In genomic region chr10:123551259-123551658, GRCh38 we compare ENCODE assay signal across 11 cellular contexts.
DNase-seq lines count a peak whose midpoint lies in the region; ATAC-seq and TF ChIP-seq lines count a peak whose summit lies in the region.
"Had no signal": no experiment of that assay in that cellular context is flagged by ENCODE, and none has a peak within 500 bp of the region (broad histone marks: within the 10 kb centered on the region; RNA-seq: fewer than 3 reads in every experiment).

No MANE protein-coding gene starts in this region.

- H3K9me3 ChIP-seq in HEK293 (ENCODE audit: control insufficient read depth, insufficient read depth, low read depth, low read length) (no peaks in the 10 kb centered on the region), esophagus muscularis mucosa (no peaks in the 10 kb centered on the region), smooth muscle cell (replicated peaks; ENCODE audit: low read depth) (no peaks in the 10 kb centered on the region)

- no peaks in the 10 kb centered on the region for H3K79me2 ChIP-seq in smooth muscle cell (ENCODE audit: low read depth)

- H3K4me2 ChIP-seq in smooth muscle cell, result no peak overlapping the region

- no peak overlapping the region for H3K4me3 ChIP-seq in HEK293 (ENCODE audit: low read depth, low read length)
- no peak overlapping the region for H3K4me3 ChIP-seq in esophagus muscularis mucosa
- H3K4me3 ChIP-seq in smooth muscle cell, result no peak overlapping the region

- H2AFZ ChIP-seq in smooth muscle cell (ENCODE audit: low read depth), result no peak overlapping the region

- WGBS in esophagus muscularis mucosa, result 87% methylated on average over 7 of the region's 7 CpGs
- WGBS in smooth muscle cell (ENCODE audit: low lambda C conversion rate), result 95% methylated on average over 7 of the region's 7 CpGs

- CTCF ChIA-PET in GM10248 (lab: Yijun Ruan, JAX) (interaction anchor here (0.8 to 1.4 kb wide), 3 partner anchors 413 to 838 kb away, joined by 3 read pairs; no protein-coding TSS in a partner anchor), HEK293 (lab: Yijun Ruan, JAX) (interaction anchor here (1.4 kb wide), 2 partner anchors 9 to 508 kb away, joined by 4 to 7 read pairs; no protein-coding TSS in a partner anchor)

- no peaks in the 10 kb centered on the region for H3K36me3 ChIP-seq in HEK293 (ENCODE audit: control insufficient read depth in 2 of 2, insufficient read depth in 1 of 2, low read length in 2 of 2)
- no peaks in the 10 kb centered on the region for H3K36me3 ChIP-seq in esophagus muscularis mucosa
- no peaks in the 10 kb centered on the region for H3K36me3 ChIP-seq in smooth muscle cell (ENCODE audit: low read depth)

- H3K9ac ChIP-seq in smooth muscle cell (ENCODE audit: low read depth), result no peak overlapping the region

- TF ChIP-seq EP300 in esophagus muscularis mucosa (IDR thresholded peaks at IDR 0.05), result no peak

- ATAC-seq in left lobe of liver, result no peak

- POLR2A ChIA-PET in GM10248 (lab: Yijun Ruan, JAX), result no interaction called here
- POLR2A ChIA-PET in HEK293 (lab: Yijun Ruan, JAX), result no interaction called here

- no peak for TF ChIP-seq POLR2A in esophagus muscularis mucosa (IDR thresholded peaks at IDR 0.05; ENCODE audit: low read depth)

- no peak for TF ChIP-seq CTCF in GM10248 (IDR thresholded peaks at IDR 0.05; ENCODE audit: control extremely low read depth, extremely low read depth, low read depth, missing control alignments)
- TF ChIP-seq CTCF in HEK293 (tag by site-specific recombination; IDR thresholded peaks at IDR 0.05), result no peak
- no peak for TF ChIP-seq CTCF in esophagus muscularis mucosa (IDR thresholded peaks at IDR 0.05)
- no peak for TF ChIP-seq CTCF in smooth muscle cell (IDR thresholded peaks at IDR 0.05; ENCODE audit: borderline replicate concordance, insufficient read depth, poor library complexity, severe bottlenecking)

- H3K27ac ChIP-seq in HEK293 (ENCODE audit: extremely low read depth, low read depth, low read length), result no peak overlapping the region
- no peak overlapping the region for H3K27ac ChIP-seq in esophagus muscularis mucosa (replicated peaks in 1 of 4)
- no peak overlapping the region for H3K27ac ChIP-seq in smooth muscle cell (ENCODE audit: low read depth)
- H3K27ac ChIP-seq: C4-2B had no signal

- intact Hi-C loops in esophagus muscularis mucosa (cut with DNase I), result no loop called here

- H3K27me3 ChIP-seq in esophagus muscularis mucosa (peaks cover 0 to 60% (median 0%) of the 10 kb centered on the region in 4 donors), smooth muscle cell (ENCODE audit: low read depth) (peaks cover 14% of the 10 kb centered on the region)

- H4K20me1 ChIP-seq in smooth muscle cell (ENCODE audit: low read depth), result no peaks in the 10 kb centered on the region

- no peaks in the 10 kb centered on the region for H3F3A ChIP-seq in smooth muscle cell (ENCODE audit: low read depth)

- H3K4me1 ChIP-seq in HEK293 (ENCODE audit: control insufficient read depth, insufficient read depth, low read length) (no peaks in the 10 kb centered on the region), esophagus muscularis mucosa (no peaks in the 10 kb centered on the region), smooth muscle cell (ENCODE audit: low read depth) (no peaks in the 10 kb centered on the region)

- DNase-seq in GM10248 (ENCODE audit: extremely low spot score) (peak; percentile 6), esophagus muscularis mucosa (ENCODE audit: extremely low spot score) (peak; percentile 64), ureter (ENCODE audit: low spot score) (peak; percentile 34), left lobe of liver (ENCODE audit: low spot score) (no peak), smooth muscle cell (lab: John Stamatoyannopoulos, UW; ENCODE audit: unreplicated experiment) (no peak)
- no peak for DNase-seq in effector CD8-positive, alpha-beta T cell (lab: John Stamatoyannopoulos, UW)
- DNase-seq: ACHN; CD4-positive, alpha-beta memory T cell; DMS79 had no signal

TF ChIP-seq in HEK293, 187 proteins besides CTCF, POLR2A, EP300 and RAD21:
- TF ChIP-seq ZNF16 (tag by site-specific recombination; IDR thresholded peaks at IDR 0.05; ENCODE audit: low read depth), result 0 out of 2 replicates have a peak, but pooled peaks have one; percentile 54
- TF ChIP-seq ZNF658 (tag by site-specific recombination; IDR thresholded peaks at IDR 0.05), result no peak
- TF ChIP-seq ZNF2 (tag by site-specific recombination; IDR thresholded peaks at IDR 0.05), result no peak
- no peak for TF ChIP-seq ZNF600 (tag by site-specific recombination; IDR thresholded peaks at IDR 0.05)
TF ChIP-seq in HEK293: peak in this region for 1.

Comparison
In these comparisons a context has a peak if more than half of its experiments do, and no peak if none do; other contexts are left out.
1. DNase-seq: peak in GM10248 (single experiment), esophagus muscularis mucosa (single experiment) and ureter (single experiment); none in left lobe of liver (single experiment), smooth muscle cell (single experiment) and effector CD8-positive, alpha-beta T cell (single experiment).